ENCODE assay signal across 8 cellular contexts in genomic region chr1:7069888-7070287, GRCh38.
DNase-seq lines count a peak whose midpoint lies in the region; ATAC-seq and TF ChIP-seq lines count a peak whose summit lies in the region.

No MANE protein-coding gene starts in this region.

- TF ChIP-seq POLR2A in suprapubic skin (IDR thresholded peaks at IDR 0.05) = no peak

- no peak for TF ChIP-seq CTCF in suprapubic skin (IDR thresholded peaks at IDR 0.05)

- H3K4me1 ChIP-seq in suprapubic skin = peaks cover 7% of the 10 kb centered on the region

- H3K27ac ChIP-seq in suprapubic skin = no peak overlapping the region

- H3K36me3 ChIP-seq in suprapubic skin = no peaks in the 10 kb centered on the region

- H3K4me3 ChIP-seq in suprapubic skin = peak overlapping the region; percentile 40

- WGBS in suprapubic skin = 18% methylated on average over 17 of the region's 23 CpGs

- no peaks in the 10 kb centered on the region for H3K9me3 ChIP-seq in suprapubic skin

- ATAC-seq in left lobe of liver (peak; percentile 53), GM21367 (IDR thresholded peaks at IDR 0.05; ENCODE audit: unreplicated experiment) (no peak)

- peaks cover 9% of the 10 kb centered on the region for H3K27me3 ChIP-seq in suprapubic skin

- DNase-seq in HT1080 (ENCODE audit: low read depth) (peak; percentile 3), ecto neural progenitor cell (ENCODE audit: low spot score) (peak; percentile 67), left lobe of liver (ENCODE audit: low spot score) (no peak), suprapubic skin (ENCODE audit: low spot score in 2 of 2) (no peak), NOMO-1 treated with dmso at 0.1 percent for 144 hours (lab: John Stamatoyannopoulos, UW; ENCODE audit: unreplicated experiment) (no peak), GM19240 (ENCODE audit: insufficient read length, low spot score) (no peak), activated T-cell treated with anti-CD3 and anti-CD28 coated beads for 4 hours (no peak)

- no peak for TF ChIP-seq EP300 in suprapubic skin (IDR thresholded peaks at IDR 0.05)

Comparison
In these comparisons a context has a peak if more than half of its experiments do, and no peak if none do; other contexts are left out.
1. DNase-seq: peak in HT1080 (single experiment) and ecto neural progenitor cell (single experiment); none in left lobe of liver (single experiment), suprapubic skin (0 of 2), NOMO-1 treated with dmso at 0.1 percent for 144 hours (single experiment), GM19240 (single experiment) and activated T-cell treated with anti-CD3 and anti-CD28 coated beads for 4 hours (single experiment).